28 cellular contexts compared by ENCODE assay signal in the genomic region with DNA sequence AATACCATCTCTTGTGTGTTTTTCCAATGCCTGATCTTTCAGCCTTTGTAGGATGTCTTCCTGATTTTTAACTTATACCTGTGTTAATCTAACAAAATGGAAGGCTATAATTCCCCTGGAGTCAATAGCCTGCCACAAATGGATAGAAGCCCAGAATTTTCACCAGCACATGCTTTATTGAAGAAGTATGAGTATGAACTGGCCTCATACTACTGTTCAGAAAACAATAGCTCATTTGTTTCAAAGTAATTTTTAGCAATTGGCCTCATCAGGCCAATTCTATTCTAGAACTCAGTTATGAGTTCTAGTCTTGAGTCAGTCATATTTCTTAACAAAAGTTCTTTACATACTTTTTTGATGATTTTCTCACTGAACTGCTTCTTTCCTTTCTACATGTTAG.
"Had no signal": no experiment of that assay in that cellular context is flagged by ENCODE, and none has a peak within 500 bp of the region (broad histone marks: within the 10 kb centered on the region; RNA-seq: fewer than 3 reads in every experiment).

No MANE protein-coding gene starts in this region.

- ATAC-seq: activated naive CD4-positive, alpha-beta T cell treated with anti-CD3 and anti-CD28 coated beads, Interleukin-2, amount 50 U/mL, for 72 hours; activated T-cell treated with anti-CD3 and anti-CD28 coated beads, Interleukin-2, amount 50 U/mL, for 72 hours; esophagus mucosa; gastroesophageal sphincter; left colon; naive thymus-derived CD8-positive, alpha-beta T cell; stimulated activated naive B cell treated with anti-CD40 and anti-IgM and Interleukin-4, amounts not matched to agents 10 μg/mL and 1 μg/mL and 100 μg/mL, for 72 hours; upper lobe of right lung had no signal

- H3K9me3 Mint-ChIP-seq: activated naive CD4-positive, alpha-beta T cell treated with anti-CD3 and anti-CD28 coated beads, Interleukin-2, amount 50 U/mL, for 72 hours; activated T-cell treated with anti-CD3 and anti-CD28 coated beads, Interleukin-2, amount 50 U/mL, for 72 hours; central memory CD8-positive, alpha-beta T cell; endodermal cell; stimulated activated naive B cell treated with anti-CD40 and anti-IgM and Interleukin-4, amounts not matched to agents 10 μg/mL and 1 μg/mL and 100 μg/mL, for 72 hours had no signal

- H3K4me1 Mint-ChIP-seq: central memory CD8-positive, alpha-beta T cell; endodermal cell; naive thymus-derived CD8-positive, alpha-beta T cell; neural crest cell; stimulated activated naive B cell treated with anti-CD40 and anti-IgM and Interleukin-4, amounts not matched to agents 10 μg/mL and 1 μg/mL and 100 μg/mL, for 72 hours had no signal

- H2AFZ ChIP-seq: parathyroid adenoma had no signal

- H3K36me3 Mint-ChIP-seq: activated naive CD4-positive, alpha-beta T cell treated with anti-CD3 and anti-CD28 coated beads, Interleukin-2, amount 50 U/mL, for 72 hours had no signal

- H3K27me3 Mint-ChIP-seq: central memory CD8-positive, alpha-beta T cell; dendritic cell treated with granulocyte-macrophage colony-stimulating factor and Interleukin-4, amounts not matched to agents 40 ng/mL and 50 ng/mL, for 4 days; naive thymus-derived CD8-positive, alpha-beta T cell; stimulated activated naive B cell treated with anti-CD40 and anti-IgM and Interleukin-4, amounts not matched to agents 10 μg/mL and 1 μg/mL and 100 μg/mL, for 72 hours had no signal

- H3K36me3 ChIP-seq: gastroesophageal sphincter, right atrium auricular region, stomach, suprapubic skin, tibial artery, upper lobe of right lung had no signal

- H3K27me3 ChIP-seq: gastroesophageal sphincter, right atrium auricular region, stomach, suprapubic skin, tibial artery, upper lobe of right lung had no signal

- H3K4me3 ChIP-seq: gastroesophageal sphincter, right atrium auricular region, stomach, suprapubic skin, tibial artery, upper lobe of right lung had no signal

- H3K9me3 ChIP-seq: gastroesophageal sphincter, right atrium auricular region, stomach, suprapubic skin, tibial artery, upper lobe of right lung had no signal

- H3K4me1 ChIP-seq: gastroesophageal sphincter, parathyroid adenoma, right atrium auricular region, suprapubic skin, tibial artery, upper lobe of right lung had no signal

- H3K4me3 Mint-ChIP-seq: activated T-cell treated with anti-CD3 and anti-CD28 coated beads, Interleukin-2, amount 50 U/mL, for 72 hours; central memory CD8-positive, alpha-beta T cell; dendritic cell treated with granulocyte-macrophage colony-stimulating factor and Interleukin-4, amounts not matched to agents 40 ng/mL and 50 ng/mL, for 4 days; endodermal cell; naive thymus-derived CD8-positive, alpha-beta T cell; neural crest cell; stimulated activated naive B cell treated with anti-CD40 and anti-IgM and Interleukin-4, amounts not matched to agents 10 μg/mL and 1 μg/mL and 100 μg/mL, for 72 hours had no signal

- H3K9ac ChIP-seq: parathyroid adenoma had no signal

- H3K27ac Mint-ChIP-seq: activated naive CD4-positive, alpha-beta T cell treated with anti-CD3 and anti-CD28 coated beads, Interleukin-2, amount 50 U/mL, for 72 hours; activated T-cell treated with anti-CD3 and anti-CD28 coated beads, Interleukin-2, amount 50 U/mL, for 72 hours; dendritic cell treated with granulocyte-macrophage colony-stimulating factor and Interleukin-4, amounts not matched to agents 40 ng/mL and 50 ng/mL, for 4 days; endodermal cell; naive thymus-derived CD8-positive, alpha-beta T cell; stimulated activated naive B cell treated with anti-CD40 and anti-IgM and Interleukin-4, amounts not matched to agents 10 μg/mL and 1 μg/mL and 100 μg/mL, for 72 hours had no signal

- H3K79me2 ChIP-seq: parathyroid adenoma had no signal

- DNase-seq: activated CD4-positive, alpha-beta T cell treated with anti-CD3 and anti-CD28 coated beads for 4 hours; activated CD4-positive, alpha-beta T cell treated with anti-CD3 and anti-CD28 coated beads, Interleukin-2, amount 50 U/mL, for 4 hours; activated naive CD4-positive, alpha-beta T cell; activated T-cell treated with anti-CD3 and anti-CD28 coated beads for 4 hours; activated T-cell treated with anti-CD3 and anti-CD28 coated beads, Interleukin-2, amount 50 U/mL, for 72 hours; endodermal cell; head of caudate nucleus; hippocampal formation; kidney; left colon; naive thymus-derived CD8-positive, alpha-beta T cell; nucleus accumbens; stimulated activated CD4-positive, alpha-beta T cell treated with anti-CD3 and anti-CD28 coated beads, Interleukin-15, amount 100 ng/mL, for 24 hours; stimulated activated CD4-positive, alpha-beta T cell treated with anti-CD3 and anti-CD28 coated beads, Interleukin-2, amount 100 ng/mL, for 24 hours; stimulated activated naive B cell treated with anti-CD40 and anti-IgM and Interleukin-4, amounts not matched to agents 10 μg/mL and 1 μg/mL and 100 μg/mL, for 72 hours; stomach; tibial artery; upper lobe of right lung had no signal

- H3K27ac ChIP-seq: gastroesophageal sphincter, parathyroid adenoma, right atrium auricular region, stomach, suprapubic skin, tibial artery, upper lobe of right lung, VCaP had no signal
